ENCODE assay signal across 1 cellular context in the genomic region with DNA sequence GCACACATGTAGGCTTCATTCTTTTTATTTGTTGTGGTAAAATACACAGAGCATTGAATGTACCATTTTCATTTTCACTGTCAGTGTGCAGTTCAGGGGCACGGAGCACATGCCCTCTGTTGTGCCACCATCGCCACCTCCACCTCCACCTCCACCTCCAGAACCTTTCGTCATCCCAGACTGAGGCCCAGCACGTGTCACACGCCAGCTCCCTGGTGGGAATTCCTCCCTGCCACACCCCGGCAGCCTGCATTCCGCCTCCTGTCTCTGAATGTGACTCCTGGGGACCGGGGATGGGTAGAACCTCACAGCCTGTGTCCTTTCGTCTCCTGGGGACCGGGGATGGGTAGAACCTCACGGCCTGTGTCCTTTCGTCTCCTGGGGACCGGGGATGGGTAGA.
TF ChIP-seq lines count a peak whose summit lies in the region.

No MANE protein-coding gene starts in this region.

TF ChIP-seq in WTC11, 78 proteins besides CTCF, POLR2A, EP300 and RAD21 (continued from another document):
- TF ChIP-seq, protein P1, sequence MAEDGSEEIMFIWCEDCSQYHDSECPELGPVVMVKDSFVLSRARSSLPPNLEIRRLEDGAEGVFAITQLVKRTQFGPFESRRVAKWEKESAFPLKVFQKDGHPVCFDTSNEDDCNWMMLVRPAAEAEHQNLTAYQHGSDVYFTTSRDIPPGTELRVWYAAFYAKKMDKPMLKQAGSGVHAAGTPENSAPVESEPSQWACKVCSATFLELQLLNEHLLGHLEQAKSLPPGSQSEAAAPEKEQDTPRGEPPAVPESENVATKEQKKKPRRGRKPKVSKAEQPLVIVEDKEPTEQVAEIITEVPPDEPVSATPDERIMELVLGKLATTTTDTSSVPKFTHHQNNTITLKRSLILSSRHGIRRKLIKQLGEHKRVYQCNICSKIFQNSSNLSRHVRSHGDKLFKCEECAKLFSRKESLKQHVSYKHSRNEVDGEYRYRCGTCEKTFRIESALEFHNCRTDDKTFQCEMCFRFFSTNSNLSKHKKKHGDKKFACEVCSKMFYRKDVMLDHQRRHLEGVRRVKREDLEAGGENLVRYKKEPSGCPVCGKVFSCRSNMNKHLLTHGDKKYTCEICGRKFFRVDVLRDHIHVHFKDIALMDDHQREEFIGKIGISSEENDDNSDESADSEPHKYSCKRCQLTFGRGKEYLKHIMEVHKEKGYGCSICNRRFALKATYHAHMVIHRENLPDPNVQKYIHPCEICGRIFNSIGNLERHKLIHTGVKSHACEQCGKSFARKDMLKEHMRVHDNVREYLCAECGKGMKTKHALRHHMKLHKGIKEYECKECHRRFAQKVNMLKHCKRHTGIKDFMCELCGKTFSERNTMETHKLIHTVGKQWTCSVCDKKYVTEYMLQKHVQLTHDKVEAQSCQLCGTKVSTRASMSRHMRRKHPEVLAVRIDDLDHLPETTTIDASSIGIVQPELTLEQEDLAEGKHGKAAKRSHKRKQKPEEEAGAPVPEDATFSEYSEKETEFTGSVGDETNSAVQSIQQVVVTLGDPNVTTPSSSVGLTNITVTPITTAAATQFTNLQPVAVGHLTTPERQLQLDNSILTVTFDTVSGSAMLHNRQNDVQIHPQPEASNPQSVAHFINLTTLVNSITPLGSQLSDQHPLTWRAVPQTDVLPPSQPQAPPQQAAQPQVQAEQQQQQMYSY (CRISPR knock-in tag; IDR thresholded peaks at IDR 0.05) = no peak
- TF ChIP-seq, protein P2, sequence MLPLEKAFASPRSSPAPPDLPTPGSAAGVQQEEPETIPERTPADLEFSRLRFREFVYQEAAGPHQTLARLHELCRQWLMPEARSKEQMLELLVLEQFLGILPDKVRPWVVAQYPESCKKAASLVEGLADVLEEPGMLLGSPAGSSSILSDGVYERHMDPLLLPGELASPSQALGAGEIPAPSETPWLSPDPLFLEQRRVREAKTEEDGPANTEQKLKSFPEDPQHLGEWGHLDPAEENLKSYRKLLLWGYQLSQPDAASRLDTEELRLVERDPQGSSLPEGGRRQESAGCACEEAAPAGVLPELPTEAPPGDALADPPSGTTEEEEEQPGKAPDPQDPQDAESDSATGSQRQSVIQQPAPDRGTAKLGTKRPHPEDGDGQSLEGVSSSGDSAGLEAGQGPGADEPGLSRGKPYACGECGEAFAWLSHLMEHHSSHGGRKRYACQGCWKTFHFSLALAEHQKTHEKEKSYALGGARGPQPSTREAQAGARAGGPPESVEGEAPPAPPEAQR (CRISPR knock-in tag; IDR thresholded peaks at IDR 0.05) = no peak
- TF ChIP-seq, protein P3, sequence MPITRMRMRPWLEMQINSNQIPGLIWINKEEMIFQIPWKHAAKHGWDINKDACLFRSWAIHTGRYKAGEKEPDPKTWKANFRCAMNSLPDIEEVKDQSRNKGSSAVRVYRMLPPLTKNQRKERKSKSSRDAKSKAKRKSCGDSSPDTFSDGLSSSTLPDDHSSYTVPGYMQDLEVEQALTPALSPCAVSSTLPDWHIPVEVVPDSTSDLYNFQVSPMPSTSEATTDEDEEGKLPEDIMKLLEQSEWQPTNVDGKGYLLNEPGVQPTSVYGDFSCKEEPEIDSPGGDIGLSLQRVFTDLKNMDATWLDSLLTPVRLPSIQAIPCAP (CRISPR knock-in tag; IDR thresholded peaks at IDR 0.05) = no peak
- TF ChIP-seq, protein P4, sequence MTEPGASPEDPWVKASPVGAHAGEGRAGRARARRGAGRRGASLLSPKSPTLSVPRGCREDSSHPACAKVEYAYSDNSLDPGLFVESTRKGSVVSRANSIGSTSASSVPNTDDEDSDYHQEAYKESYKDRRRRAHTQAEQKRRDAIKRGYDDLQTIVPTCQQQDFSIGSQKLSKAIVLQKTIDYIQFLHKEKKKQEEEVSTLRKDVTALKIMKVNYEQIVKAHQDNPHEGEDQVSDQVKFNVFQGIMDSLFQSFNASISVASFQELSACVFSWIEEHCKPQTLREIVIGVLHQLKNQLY (CRISPR knock-in tag; IDR thresholded peaks at IDR 0.05) = no peak
- TF ChIP-seq, protein P5, sequence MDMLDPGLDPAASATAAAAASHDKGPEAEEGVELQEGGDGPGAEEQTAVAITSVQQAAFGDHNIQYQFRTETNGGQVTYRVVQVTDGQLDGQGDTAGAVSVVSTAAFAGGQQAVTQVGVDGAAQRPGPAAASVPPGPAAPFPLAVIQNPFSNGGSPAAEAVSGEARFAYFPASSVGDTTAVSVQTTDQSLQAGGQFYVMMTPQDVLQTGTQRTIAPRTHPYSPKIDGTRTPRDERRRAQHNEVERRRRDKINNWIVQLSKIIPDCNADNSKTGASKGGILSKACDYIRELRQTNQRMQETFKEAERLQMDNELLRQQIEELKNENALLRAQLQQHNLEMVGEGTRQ (CRISPR knock-in tag; IDR thresholded peaks at IDR 0.05) = no peak
- no peak for TF ChIP-seq ATF1 (CRISPR knock-in tag; IDR thresholded peaks at IDR 0.05)
- TF ChIP-seq SMAD3 (CRISPR knock-in tag; IDR thresholded peaks at IDR 0.05; ENCODE audit: borderline replicate concordance) = no peak
- TF ChIP-seq, protein P6, sequence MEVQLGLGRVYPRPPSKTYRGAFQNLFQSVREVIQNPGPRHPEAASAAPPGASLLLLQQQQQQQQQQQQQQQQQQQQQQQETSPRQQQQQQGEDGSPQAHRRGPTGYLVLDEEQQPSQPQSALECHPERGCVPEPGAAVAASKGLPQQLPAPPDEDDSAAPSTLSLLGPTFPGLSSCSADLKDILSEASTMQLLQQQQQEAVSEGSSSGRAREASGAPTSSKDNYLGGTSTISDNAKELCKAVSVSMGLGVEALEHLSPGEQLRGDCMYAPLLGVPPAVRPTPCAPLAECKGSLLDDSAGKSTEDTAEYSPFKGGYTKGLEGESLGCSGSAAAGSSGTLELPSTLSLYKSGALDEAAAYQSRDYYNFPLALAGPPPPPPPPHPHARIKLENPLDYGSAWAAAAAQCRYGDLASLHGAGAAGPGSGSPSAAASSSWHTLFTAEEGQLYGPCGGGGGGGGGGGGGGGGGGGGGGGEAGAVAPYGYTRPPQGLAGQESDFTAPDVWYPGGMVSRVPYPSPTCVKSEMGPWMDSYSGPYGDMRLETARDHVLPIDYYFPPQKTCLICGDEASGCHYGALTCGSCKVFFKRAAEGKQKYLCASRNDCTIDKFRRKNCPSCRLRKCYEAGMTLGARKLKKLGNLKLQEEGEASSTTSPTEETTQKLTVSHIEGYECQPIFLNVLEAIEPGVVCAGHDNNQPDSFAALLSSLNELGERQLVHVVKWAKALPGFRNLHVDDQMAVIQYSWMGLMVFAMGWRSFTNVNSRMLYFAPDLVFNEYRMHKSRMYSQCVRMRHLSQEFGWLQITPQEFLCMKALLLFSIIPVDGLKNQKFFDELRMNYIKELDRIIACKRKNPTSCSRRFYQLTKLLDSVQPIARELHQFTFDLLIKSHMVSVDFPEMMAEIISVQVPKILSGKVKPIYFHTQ (CRISPR knock-in tag; IDR thresholded peaks at IDR 0.05) = no peak
- TF ChIP-seq ZNF423 (CRISPR knock-in tag; IDR thresholded peaks at IDR 0.05) = no peak
- TF ChIP-seq, protein P7, sequence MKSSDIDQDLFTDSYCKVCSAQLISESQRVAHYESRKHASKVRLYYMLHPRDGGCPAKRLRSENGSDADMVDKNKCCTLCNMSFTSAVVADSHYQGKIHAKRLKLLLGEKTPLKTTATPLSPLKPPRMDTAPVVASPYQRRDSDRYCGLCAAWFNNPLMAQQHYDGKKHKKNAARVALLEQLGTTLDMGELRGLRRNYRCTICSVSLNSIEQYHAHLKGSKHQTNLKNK (CRISPR knock-in tag; IDR thresholded peaks at IDR 0.05) = no peak
- no peak for TF ChIP-seq ZBTB21 (CRISPR knock-in tag; IDR thresholded peaks at IDR 0.05; ENCODE audit: borderline replicate concordance)
- TF ChIP-seq KAT7 (CRISPR knock-in tag; IDR thresholded peaks at IDR 0.05; ENCODE audit: borderline replicate concordance) = no peak
- no peak for TF ChIP-seq RELA (CRISPR knock-in tag; IDR thresholded peaks at IDR 0.05; ENCODE audit: borderline replicate concordance)
- TF ChIP-seq ZNF232 (CRISPR knock-in tag; IDR thresholded peaks at IDR 0.05) = no peak
